32 cellular contexts compared by ENCODE assay signal in genomic region chr2:38060206-38060605, GRCh38.
"Had no signal": no experiment of that assay in that cellular context is flagged by ENCODE, and none has a peak within 500 bp of the region (broad histone marks: within the 10 kb centered on the region; RNA-seq: fewer than 3 reads in every experiment).

No MANE protein-coding gene starts in this region.

- H3K4me3 ChIP-seq: adrenal gland, Peyer's patch, SJSA1 had no signal

- H3K4me2 ChIP-seq: SK-N-SH had no signal

- H3K27me3 ChIP-seq: adrenal gland, Peyer's patch, SJSA1 had no signal

- H3K4me1 ChIP-seq: adrenal gland, Peyer's patch had no signal

- H3K27ac ChIP-seq: adrenal gland, Peyer's patch, SJSA1 had no signal

- H3K36me3 Mint-ChIP-seq: activated naive CD8-positive, alpha-beta T cell treated with anti-CD3 and anti-CD28 coated beads, Interleukin-2, amount 10 ng/mL, durations not matched to agents 7 days and 5 days; brain had no signal

- H3K9me2 ChIP-seq: SK-N-SH had no signal

- H3K27ac Mint-ChIP-seq: activated CD4-positive, alpha-beta T cell treated with anti-CD3 and anti-CD28 coated beads, Interleukin-2, amount 10 ng/mL, durations not matched to agents 24 days and 14 days; activated CD8-positive, alpha-beta T cell treated with anti-CD3 and anti-CD28 coated beads for 36 hours; activated naive CD4-positive, alpha-beta T cell treated with anti-CD3 and anti-CD28 coated beads, Interleukin-2, amount 50 U/mL, for 24 hours; activated naive CD8-positive, alpha-beta T cell treated with anti-CD3 and anti-CD28 coated beads, Interleukin-2, amount 10 ng/mL, durations not matched to agents 7 days and 5 days; activated T-cell treated with anti-CD3 and anti-CD28 coated beads, Interleukin-2, amount 50 U/mL, for 72 hours; activated T-helper 17 cell treated with anti-CD3 and anti-CD28 coated beads, Interleukin-2, amount 50 U/mL, for 72 hours; T-helper 1 cell treated with Interleukin-12 subunit alpha and Interleukin-12 subunit beta and Interleukin-4 antibody, amounts not matched to agents 30 μg/mL and 1 μg/mL, for 36 hours; T-helper 2 cell treated with Interferon-gamma antibody and Interleukin-4, amounts not matched to agents 5 μg/mL and 100 μg/mL, for 36 hours had no signal

- H3K4me1 Mint-ChIP-seq: brain had no signal

- H3K36me3 ChIP-seq: adrenal gland, Peyer's patch, SJSA1 had no signal

- H3K27me3 Mint-ChIP-seq: activated CD4-positive, alpha-beta T cell treated with anti-CD3 and anti-CD28 coated beads, Interleukin-2, amount 10 ng/mL, durations not matched to agents 24 days and 14 days had no signal

- H3K4me3 Mint-ChIP-seq: activated CD4-positive, alpha-beta T cell treated with anti-CD3 and anti-CD28 coated beads, Interleukin-2, amount 10 ng/mL, durations not matched to agents 24 days and 14 days; activated CD8-positive, alpha-beta T cell treated with anti-CD3 and anti-CD28 coated beads for 36 hours; activated naive CD4-positive, alpha-beta T cell treated with anti-CD3 and anti-CD28 coated beads, Interleukin-2, amount 50 U/mL, for 24 hours; activated naive CD8-positive, alpha-beta T cell treated with anti-CD3 and anti-CD28 coated beads, Interleukin-2, amount 10 ng/mL, durations not matched to agents 7 days and 5 days; activated T-cell treated with anti-CD3 and anti-CD28 coated beads, Interleukin-2, amount 50 U/mL, for 72 hours; activated T-helper 17 cell treated with anti-CD3 and anti-CD28 coated beads, Interleukin-2, amount 50 U/mL, for 72 hours; brain; T-helper 1 cell treated with Interleukin-12 subunit alpha and Interleukin-12 subunit beta and Interleukin-4 antibody, amounts not matched to agents 30 μg/mL and 1 μg/mL, for 36 hours; T-helper 2 cell treated with Interferon-gamma antibody and Interleukin-4, amounts not matched to agents 5 μg/mL and 100 μg/mL, for 36 hours had no signal

- H3K9ac ChIP-seq: SK-N-SH had no signal

- H3K9me3 ChIP-seq: adrenal gland, Peyer's patch, SJSA1, SK-N-SH had no signal

- H3K9me3 Mint-ChIP-seq: activated CD4-positive, alpha-beta T cell treated with anti-CD3 and anti-CD28 coated beads, Interleukin-2, amount 10 ng/mL, durations not matched to agents 24 days and 14 days; activated CD8-positive, alpha-beta T cell treated with anti-CD3 and anti-CD28 coated beads for 36 hours; activated naive CD4-positive, alpha-beta T cell treated with anti-CD3 and anti-CD28 coated beads, Interleukin-2, amount 50 U/mL, for 24 hours; activated naive CD8-positive, alpha-beta T cell treated with anti-CD3 and anti-CD28 coated beads, Interleukin-2, amount 10 ng/mL, durations not matched to agents 7 days and 5 days; activated T-cell treated with anti-CD3 and anti-CD28 coated beads, Interleukin-2, amount 50 U/mL, for 72 hours; activated T-helper 17 cell treated with anti-CD3 and anti-CD28 coated beads, Interleukin-2, amount 50 U/mL, for 72 hours; T-helper 1 cell treated with Interleukin-12 subunit alpha and Interleukin-12 subunit beta and Interleukin-4 antibody, amounts not matched to agents 30 μg/mL and 1 μg/mL, for 36 hours; T-helper 2 cell treated with Interferon-gamma antibody and Interleukin-4, amounts not matched to agents 5 μg/mL and 100 μg/mL, for 36 hours had no signal

- ATAC-seq: activated CD8-positive, alpha-beta T cell treated with anti-CD3 and anti-CD28 coated beads for 36 hours; activated T-cell treated with anti-CD3 and anti-CD28 coated beads, Interleukin-2, amount 50 U/mL, for 72 hours; activated T-helper 17 cell treated with anti-CD3 and anti-CD28 coated beads, Interleukin-2, amount 50 U/mL, for 72 hours; PC-3 had no signal

- DNase-seq: activated CD4-positive, alpha-beta T cell treated with anti-CD3 and anti-CD28 coated beads, Interleukin-2, amount 10 ng/mL, durations not matched to agents 24 days and 14 days; activated CD4-positive, alpha-beta T cell treated with anti-CD3 and anti-CD28 coated beads, Interleukin-2, amount 50 U/mL, for 4 hours; activated CD8-positive, alpha-beta T cell treated with anti-CD3 and anti-CD28 coated beads for 36 hours; activated effector memory CD4-positive, alpha-beta T cell treated with anti-CD3 and anti-CD28 coated beads, Interleukin-2, amount 50 U/mL, for 16 hours; activated naive CD4-positive, alpha-beta T cell treated with Interleukin-2 at 50 U/mL for 16 hours; activated naive CD8-positive, alpha-beta T cell treated with anti-CD3 and anti-CD28 coated beads, Interleukin-2, amount 10 ng/mL, durations not matched to agents 7 days and 5 days; activated T-cell treated with anti-CD3 and anti-CD28 coated beads, Interleukin-2, amount 50 U/mL, for 1 hour; activated T-cell treated with anti-CD3 and anti-CD28 coated beads, Interleukin-2, amount 50 U/mL, for 72 hours; adrenal gland; caudate nucleus; Karpas-422; KBM-7; NCI-H1105; NCI-H1436; NCI-H1694; NCI-H1930; NCI-H2081 treated with DMSO at 0.1 percent for 48 hours; NCI-H226; NCI-H446 treated with DMSO at 0.1 percent for 48 hours; NCI-H524; NK-92 treated with Interleukin-12 subunit alpha and Interleukin-12 subunit beta, amount 100 ng/mL, for 24 hours; PC-3; Peyer's patch; RPMI8226; SHP77 treated with DMSO at 0.1 percent for 48 hours; SK-N-SH had no signal
